Comparison of ENCODE assay signal across 20 cellular contexts in genomic region chr14:36979863-36980262, GRCh38.
A peak's percentile ranks its signal among the peaks of the same experiment; 100 is the strongest.
DNase-seq lines count a peak whose midpoint lies in the region; ATAC-seq, FAIRE-seq and TF ChIP-seq lines count a peak whose summit lies in the region.
"Had no signal": no experiment of that assay in that cellular context is flagged by ENCODE, and none has a peak within 500 bp of the region (broad histone marks: within the 10 kb centered on the region; RNA-seq: fewer than 3 reads in every experiment).

No MANE protein-coding gene starts in this region.

- WGBS in A549 (ENCODE audit: missing lambda C conversion rate) = 47% methylated on average over 3 of the region's 3 CpGs

- DNase-seq in A549 (ENCODE audit: low read depth in 1 of 2, low spot score in 1 of 2) (no peak), Caco-2 (no peak), epithelial cell of prostate (ENCODE audit: low read depth, low spot score) (no peak), NCI-H1105 treated with DMSO at 0.1 percent for 48 hours (lab: John Stamatoyannopoulos, UW) (no peak)
- no peak for DNase-seq in stimulated activated CD4-positive, alpha-beta T cell treated with anti-CD3 and anti-CD28 coated beads, Interleukin-2, amount 100 ng/mL, for 48 hours
- DNase-seq: CD4-positive, CD25-positive, alpha-beta regulatory T cell; CD8-positive, alpha-beta memory T cell; DMS153; DND-41; GM23248; H7; HCEC 1CT had no signal

- H3K27ac ChIP-seq in A549 = peak overlapping the region; percentile 6 to 21; a peak in 3 of 6 replicates
- H3K27ac ChIP-seq in epithelial cell of prostate = peak overlapping the region; percentile 90
- H3K27ac ChIP-seq: BLaER1, C4-2B, GM23248 had no signal

- ATAC-seq in A549 (no peak), HG02798 (IDR thresholded peaks at IDR 0.05; ENCODE audit: poor library complexity, unreplicated experiment) (no peak)

- no peak overlapping the region for H3K4me2 ChIP-seq in A549
- H3K4me2 ChIP-seq: BLaER1 had no signal

- peaks cover 17% of the 10 kb centered on the region for H3K36me3 Mint-ChIP-seq in Caco-2 (ENCODE audit: insufficient read depth, unreplicated experiment)
- H3K36me3 Mint-ChIP-seq: CD4-positive, CD25-positive, alpha-beta regulatory T cell; CD8-positive, alpha-beta memory T cell had no signal

- TF ChIP-seq RAD21 in A549 (conservative IDR thresholded peaks at IDR 0.05 in 1 of 2, IDR thresholded peaks at IDR 0.05 in 1 of 2) = no peak

- H3K4me3 ChIP-seq in A549 (no peak overlapping the region), Caco-2 (ENCODE audit: low read depth, low read length) (no peak overlapping the region)
- H3K4me3 ChIP-seq: BLaER1, GM23248 had no signal

- no peaks in the 10 kb centered on the region for H3K27me3 ChIP-seq in Caco-2 (replicated peaks; ENCODE audit: control insufficient read depth, insufficient read depth, low read length)
- H3K27me3 ChIP-seq: BLaER1 had no signal

- intact Hi-C loops in Caco-2 (cut with micrococcal nuclease; ENCODE audit: unreplicated experiment) = loop anchor here (1.0 to 2.0 kb wide), 3 partner anchors 21 to 169 kb away; no protein-coding TSS in a partner anchor

- H3K36me3 ChIP-seq in Caco-2 (ENCODE audit: control insufficient read depth, insufficient read depth, low read length) = no peaks in the 10 kb centered on the region
- H3K36me3 ChIP-seq: BLaER1 had no signal

- BruUV-seq in Caco-2 (replicated peaks; lab: Mats Ljungman, UMichigan) = TSS peak; percentile 98

- no peak for TF ChIP-seq EP300 in A549 (IDR thresholded peaks at IDR 0.05)

- H3K9me3 ChIP-seq in A549 = no peaks in the 10 kb centered on the region
- H3K9me3 ChIP-seq in Caco-2 = no peaks in the 10 kb centered on the region; the same call in 1 of the 2 replicates
- H3K9me3 ChIP-seq: BLaER1 had no signal

- H3K4me1 ChIP-seq in A549 = peaks cover 49% of the 10 kb centered on the region
- H3K4me1 ChIP-seq in Caco-2 = peaks cover 47% of the 10 kb centered on the region
- H3K4me1 ChIP-seq: BLaER1 had no signal

- CTCF ChIA-PET in A549 (lab: Yijun Ruan, JAX) = no interaction called here
- CTCF ChIA-PET in Caco-2 (lab: Charles Lee) = interaction anchor here (1.1 kb wide), 1 partner anchor 37 kb away, joined by 5 read pairs; no protein-coding TSS in a partner anchor

- H3K27me3 Mint-ChIP-seq in Caco-2 (ENCODE audit: insufficient read depth, unreplicated experiment) = no peaks in the 10 kb centered on the region
- H3K27me3 Mint-ChIP-seq: B cell; CD4-positive, CD25-positive, alpha-beta regulatory T cell; CD8-positive, alpha-beta memory T cell had no signal

- no peak for TF ChIP-seq CTCF in A549 (IDR thresholded peaks at IDR 0.05)
- no peak for TF ChIP-seq CTCF in Caco-2 (IDR thresholded peaks at IDR 0.05; ENCODE audit: insufficient read depth in 1 of 2, low read depth in 1 of 2, low read length in 1 of 2, severe bottlenecking in 1 of 2, unreplicated experiment in 1 of 2)

- H3K4me1 Mint-ChIP-seq in Caco-2 (ENCODE audit: low read depth, unreplicated experiment) = peaks cover 17% of the 10 kb centered on the region
- H3K4me1 Mint-ChIP-seq: B cell; CD4-positive, CD25-positive, alpha-beta regulatory T cell; CD8-positive, alpha-beta memory T cell had no signal

- POLR2A ChIA-PET in A549 (lab: Yijun Ruan, JAX) (no interaction called here), Caco-2 (lab: Charles Lee) (interaction anchor here (0.6 kb wide), 1 partner anchor 235 kb away, joined by 3 read pairs; no protein-coding TSS in a partner anchor)

- H3K27ac Mint-ChIP-seq in Caco-2 (ENCODE audit: unreplicated experiment) = peak overlapping the region; percentile 83
- H3K27ac Mint-ChIP-seq: B cell; CD4-positive, CD25-positive, alpha-beta regulatory T cell; CD8-positive, alpha-beta memory T cell had no signal

- FAIRE-seq in A549 (lab: Jason Lieb, UNC) = no peak
- FAIRE-seq: G401.6, GM12892, GM19239, H1 had no signal

- TF ChIP-seq POLR2A in A549 (IDR thresholded peaks at IDR 0.05; ENCODE audit: low read length) = no peak

- peaks cover 8% of the 10 kb centered on the region for H3K9me3 Mint-ChIP-seq in Caco-2 (ENCODE audit: unreplicated experiment)

- peak overlapping the region; percentile 52 for H3K4me3 Mint-ChIP-seq in Caco-2 (ENCODE audit: unreplicated experiment)
- H3K4me3 Mint-ChIP-seq: B cell; CD4-positive, CD25-positive, alpha-beta regulatory T cell; CD8-positive, alpha-beta memory T cell had no signal

TF ChIP-seq in A549, 52 proteins besides CTCF, POLR2A, EP300 and RAD21:
- TF ChIP-seq GATA3 (IDR thresholded peaks at IDR 0.05; ENCODE audit: borderline replicate concordance) (no peak), HOXA7 (CRISPR knock-in tag; IDR thresholded peaks at IDR 0.05) (no peak), ELK1 (IDR thresholded peaks at IDR 0.05; ENCODE audit: low read depth, low read length) (no peak), MAFK (IDR thresholded peaks at IDR 0.05; ENCODE audit: partially characterized antibody) (no peak), HOXB5 (CRISPR knock-in tag; IDR thresholded peaks at IDR 0.05) (no peak), EHF (CRISPR knock-in tag; IDR thresholded peaks at IDR 0.05) (no peak), REST (IDR thresholded peaks at IDR 0.05) (no peak)
